In the genomic region with DNA sequence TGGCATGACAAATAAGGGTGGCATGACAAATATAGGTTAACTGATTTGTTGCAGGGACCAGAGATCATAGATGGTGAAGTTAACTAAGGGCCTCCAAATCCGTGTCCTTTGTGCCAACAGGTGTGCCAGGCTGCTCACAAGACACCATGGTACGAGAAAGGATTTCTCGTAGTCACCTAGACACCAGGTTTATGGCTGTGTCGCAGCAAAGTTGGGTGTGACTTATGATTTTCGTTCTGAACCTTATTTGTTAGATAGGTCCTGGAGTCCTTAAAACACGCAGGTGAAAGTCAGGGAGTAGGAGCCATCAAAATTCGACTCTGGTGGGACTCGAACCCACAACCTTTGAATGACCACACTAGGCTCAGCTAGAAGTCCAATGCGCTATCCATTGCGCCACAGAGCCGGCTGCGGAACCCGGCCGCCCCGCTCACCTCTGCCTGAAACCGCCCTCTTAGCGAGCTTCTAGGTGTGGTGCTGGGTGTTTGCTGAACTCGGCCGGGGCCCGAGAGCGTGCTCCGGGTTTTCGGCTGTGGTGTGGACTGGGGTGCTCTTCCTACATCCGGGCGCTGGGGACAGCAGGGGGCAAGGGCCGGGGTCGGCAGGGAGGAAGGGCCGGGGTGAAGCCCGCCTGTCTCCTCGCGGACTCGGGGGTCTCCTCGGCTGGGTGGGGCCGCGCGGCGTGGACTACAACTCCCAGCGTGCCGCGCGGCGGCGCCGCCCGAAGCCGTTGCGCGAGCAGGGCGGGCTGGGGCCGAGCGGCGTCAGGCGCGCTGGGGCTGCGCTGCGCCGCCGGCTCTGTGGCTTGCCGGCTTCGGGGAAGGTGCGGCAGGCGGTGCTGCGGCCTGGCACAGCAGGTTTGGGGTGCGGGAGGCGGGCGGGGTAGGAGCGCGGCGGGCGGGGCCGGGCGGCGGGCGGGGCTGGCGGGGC, we compare ENCODE assay signal across 1 cellular context.
TF ChIP-seq lines count a peak whose summit lies in the region.

TSS of gene SLC27A4 (plus strand) at position 767 of the 930 bp plus-strand sequence. CDS start 2,606 bp downstream, outside the sequence.

TF ChIP-seq in K562, 482 proteins besides CTCF, POLR2A, EP300 and RAD21 (continued from another document and continues in another):
- TF ChIP-seq E2F8 (IDR thresholded peaks at IDR 0.05; ENCODE audit: low read depth, partially characterized antibody) (peak; percentile 76), NFRKB (IDR thresholded peaks at IDR 0.05; ENCODE audit: low read depth) (no peak), SMC3 (conservative IDR thresholded peaks at IDR 0.05; ENCODE audit: insufficient read depth, low read depth, low read length) (peak; percentile 11; the same call in 1 of the 2 replicates), STAT5B (CRISPR knock-in tag; IDR thresholded peaks at IDR 0.05) (no peak), NR0B1 (IDR thresholded peaks at IDR 0.05; ENCODE audit: partially characterized antibody) (no peak), ZNF436 (CRISPR knock-in tag; IDR thresholded peaks at IDR 0.05) (peak; percentile 2; the same call in 1 of the 2 replicates), ARID2 (IDR thresholded peaks at IDR 0.05) (no peak), ZKSCAN1 (IDR thresholded peaks at IDR 0.05; ENCODE audit: low read depth, low read length) (peak; percentile 69; the same call in 1 of the 2 replicates), E2F4 (CRISPR knock-in tag; IDR thresholded peaks at IDR 0.05; ENCODE audit: low read depth) (0 out of 2 replicates have a peak, but pooled peaks have one; percentile 52), CREB1 (IDR thresholded peaks at IDR 0.05) (peak; percentile 95), CREB1 (CRISPR knock-in tag; IDR thresholded peaks at IDR 0.05) (no peak), KHSRP (IDR thresholded peaks at IDR 0.05) (no peak), XRCC3 (IDR thresholded peaks at IDR 0.05) (no peak), ATF4 (CRISPR knock-in tag; IDR thresholded peaks at IDR 0.05) (peak; percentile 59), CTBP1 (IDR thresholded peaks at IDR 0.05; ENCODE audit: borderline replicate concordance) (peak; percentile 99), ZNF146 (CRISPR knock-in tag; IDR thresholded peaks at IDR 0.05; ENCODE audit: unreplicated experiment) (no peak), FOXJ2 (tag; IDR thresholded peaks at IDR 0.05) (no peak), SAFB2 (IDR thresholded peaks at IDR 0.05; ENCODE audit: borderline replicate concordance, low read depth, low read length, severe bottlenecking) (no peak), PTBP1 (IDR thresholded peaks at IDR 0.05; ENCODE audit: low read depth, low read length) (peak; percentile 34; the same call in 1 of the 2 replicates), ESRRA (IDR thresholded peaks at IDR 0.05; ENCODE audit: borderline replicate concordance, low read depth) (peak; percentile 78), ZNF778 (CRISPR knock-in tag; IDR thresholded peaks at IDR 0.05) (no peak), TAF15 (IDR thresholded peaks at IDR 0.05; ENCODE audit: low read depth, low read length) (no peak), ZNF75A (CRISPR knock-in tag; IDR thresholded peaks at IDR 0.05) (no peak), HNRNPUL1 (IDR thresholded peaks at IDR 0.05; ENCODE audit: low read length) (peak; percentile 80; the same call in 1 of the 2 replicates), CEBPZ (IDR thresholded peaks at IDR 0.05; ENCODE audit: borderline replicate concordance, low read depth, low read length) (no peak), RB1 (IDR thresholded peaks at IDR 0.05; ENCODE audit: low read depth) (peak; percentile 98), SRSF9 (IDR thresholded peaks at IDR 0.05; ENCODE audit: borderline replicate concordance, low read depth, low read length) (no peak), MTA2 (IDR thresholded peaks at IDR 0.05; ENCODE audit: low read depth) (no peak), SP2 (IDR thresholded peaks at IDR 0.05; ENCODE audit: extremely low read depth, low read depth, low read length, poor library complexity, severe bottlenecking) (peak; percentile 4), ZNF589 (CRISPR knock-in tag; IDR thresholded peaks at IDR 0.05; ENCODE audit: low read depth) (no peak), E2F3 (CRISPR knock-in tag; IDR thresholded peaks at IDR 0.05) (peak; percentile 44; the same call in 1 of the 2 replicates), HDGF (IDR thresholded peaks at IDR 0.05) (no peak), CAMTA2 (CRISPR knock-in tag; conservative IDR thresholded peaks at IDR 0.05) (no peak), NFIX (CRISPR knock-in tag; IDR thresholded peaks at IDR 0.05; ENCODE audit: low read depth) (0 out of 2 replicates have a peak, but pooled peaks have one; percentile 3), ARHGAP35 (IDR thresholded peaks at IDR 0.05; ENCODE audit: partially characterized antibody) (no peak), FOXJ3 (CRISPR knock-in tag; IDR thresholded peaks at IDR 0.05) (no peak), BMI1 (IDR thresholded peaks at IDR 0.05; ENCODE audit: low read length) (no peak), EHMT2 (IDR thresholded peaks at IDR 0.05) (no peak), ZNF76 (CRISPR knock-in tag; IDR thresholded peaks at IDR 0.05; ENCODE audit: borderline replicate concordance) (peak; percentile 93), BCL6 (CRISPR knock-in tag; IDR thresholded peaks at IDR 0.05) (no peak; the same call in 1 of the 2 replicates), ZNF217 (CRISPR knock-in tag; IDR thresholded peaks at IDR 0.05) (no peak), NUFIP1 (IDR thresholded peaks at IDR 0.05; ENCODE audit: partially characterized antibody) (no peak), MIER1 (IDR thresholded peaks at IDR 0.05; ENCODE audit: low read depth) (peak; percentile 58; the same call in 1 of the 2 replicates), ADNP (tag; IDR thresholded peaks at IDR 0.05) (no peak), SIN3B (IDR thresholded peaks at IDR 0.05; ENCODE audit: low read depth) (no peak), ZNF184 (CRISPR knock-in tag; IDR thresholded peaks at IDR 0.05) (no peak), ZBTB7A (IDR thresholded peaks at IDR 0.05; ENCODE audit: borderline replicate concordance, control insufficient read depth, low read depth, low read length) (peak; percentile 99), HMG20A (CRISPR knock-in tag; conservative IDR thresholded peaks at IDR 0.05) (no peak), HMGN3 (IDR thresholded peaks at IDR 0.05; ENCODE audit: borderline replicate concordance, extremely low read depth, insufficient read length, low read depth, low read length) (no peak)
- TF ChIP-seq, protein P1, sequence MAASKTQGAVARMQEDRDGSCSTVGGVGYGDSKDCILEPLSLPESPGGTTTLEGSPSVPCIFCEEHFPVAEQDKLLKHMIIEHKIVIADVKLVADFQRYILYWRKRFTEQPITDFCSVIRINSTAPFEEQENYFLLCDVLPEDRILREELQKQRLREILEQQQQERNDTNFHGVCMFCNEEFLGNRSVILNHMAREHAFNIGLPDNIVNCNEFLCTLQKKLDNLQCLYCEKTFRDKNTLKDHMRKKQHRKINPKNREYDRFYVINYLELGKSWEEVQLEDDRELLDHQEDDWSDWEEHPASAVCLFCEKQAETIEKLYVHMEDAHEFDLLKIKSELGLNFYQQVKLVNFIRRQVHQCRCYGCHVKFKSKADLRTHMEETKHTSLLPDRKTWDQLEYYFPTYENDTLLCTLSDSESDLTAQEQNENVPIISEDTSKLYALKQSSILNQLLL (CRISPR knock-in tag; IDR thresholded peaks at IDR 0.05; ENCODE audit: borderline replicate concordance): no peak
- TF ChIP-seq, protein P2, sequence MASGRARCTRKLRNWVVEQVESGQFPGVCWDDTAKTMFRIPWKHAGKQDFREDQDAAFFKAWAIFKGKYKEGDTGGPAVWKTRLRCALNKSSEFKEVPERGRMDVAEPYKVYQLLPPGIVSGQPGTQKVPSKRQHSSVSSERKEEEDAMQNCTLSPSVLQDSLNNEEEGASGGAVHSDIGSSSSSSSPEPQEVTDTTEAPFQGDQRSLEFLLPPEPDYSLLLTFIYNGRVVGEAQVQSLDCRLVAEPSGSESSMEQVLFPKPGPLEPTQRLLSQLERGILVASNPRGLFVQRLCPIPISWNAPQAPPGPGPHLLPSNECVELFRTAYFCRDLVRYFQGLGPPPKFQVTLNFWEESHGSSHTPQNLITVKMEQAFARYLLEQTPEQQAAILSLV (tag; IDR thresholded peaks at IDR 0.05): peak; percentile 73
- TF ChIP-seq, protein P3, sequence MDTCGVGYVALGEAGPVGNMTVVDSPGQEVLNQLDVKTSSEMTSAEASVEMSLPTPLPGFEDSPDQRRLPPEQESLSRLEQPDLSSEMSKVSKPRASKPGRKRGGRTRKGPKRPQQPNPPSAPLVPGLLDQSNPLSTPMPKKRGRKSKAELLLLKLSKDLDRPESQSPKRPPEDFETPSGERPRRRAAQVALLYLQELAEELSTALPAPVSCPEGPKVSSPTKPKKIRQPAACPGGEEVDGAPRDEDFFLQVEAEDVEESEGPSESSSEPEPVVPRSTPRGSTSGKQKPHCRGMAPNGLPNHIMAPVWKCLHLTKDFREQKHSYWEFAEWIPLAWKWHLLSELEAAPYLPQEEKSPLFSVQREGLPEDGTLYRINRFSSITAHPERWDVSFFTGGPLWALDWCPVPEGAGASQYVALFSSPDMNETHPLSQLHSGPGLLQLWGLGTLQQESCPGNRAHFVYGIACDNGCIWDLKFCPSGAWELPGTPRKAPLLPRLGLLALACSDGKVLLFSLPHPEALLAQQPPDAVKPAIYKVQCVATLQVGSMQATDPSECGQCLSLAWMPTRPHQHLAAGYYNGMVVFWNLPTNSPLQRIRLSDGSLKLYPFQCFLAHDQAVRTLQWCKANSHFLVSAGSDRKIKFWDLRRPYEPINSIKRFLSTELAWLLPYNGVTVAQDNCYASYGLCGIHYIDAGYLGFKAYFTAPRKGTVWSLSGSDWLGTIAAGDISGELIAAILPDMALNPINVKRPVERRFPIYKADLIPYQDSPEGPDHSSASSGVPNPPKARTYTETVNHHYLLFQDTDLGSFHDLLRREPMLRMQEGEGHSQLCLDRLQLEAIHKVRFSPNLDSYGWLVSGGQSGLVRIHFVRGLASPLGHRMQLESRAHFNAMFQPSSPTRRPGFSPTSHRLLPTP (IDR thresholded peaks at IDR 0.05; ENCODE audit: borderline replicate concordance, extremely low read depth, insufficient read length): no peak
